ENCODE assay signal across 9 cellular contexts in genomic region chr12:53287741-53288216, GRCh38. TPM values are rescaled to one million over a fixed set of nuclear protein-coding genes. Genes with fewer than 3 reads are reported as not detected.
DNase-seq lines count a peak whose midpoint lies in the region; ATAC-seq and TF ChIP-seq lines count a peak whose summit lies in the region.
"Had no signal": no experiment of that assay in that cellular context is flagged by ENCODE, and none has a peak within 500 bp of the region (broad histone marks: within the 10 kb centered on the region; RNA-seq: fewer than 3 reads in every experiment).

No MANE protein-coding gene starts in this region.

- TF ChIP-seq CTCF in HFF-Myc (IDR thresholded peaks at IDR 0.05; ENCODE audit: low read depth, low read length, missing control alignments), result peak; percentile 65
- peak; percentile 65 for TF ChIP-seq CTCF in psoas muscle (IDR thresholded peaks at IDR 0.05)

- H3K36me3 ChIP-seq in CD4-positive, CD25-positive, alpha-beta regulatory T cell (ENCODE audit: control insufficient read depth, insufficient read depth, low read length), result no peaks in the 10 kb centered on the region
- H3K36me3 ChIP-seq in psoas muscle (ENCODE audit: insufficient read depth in 1 of 2, low read depth in 1 of 2), result no peaks in the 10 kb centered on the region

- no peaks in the 10 kb centered on the region for H3K36me3 Mint-ChIP-seq in CD4-positive, CD25-positive, alpha-beta regulatory T cell
- peaks cover 44 to 64% of the 10 kb centered on the region in 2 donors for H3K36me3 Mint-ChIP-seq in activated naive CD4-positive, alpha-beta T cell treated with anti-CD3 and anti-CD28 coated beads, Interleukin-2, amount 50 U/mL, for 72 hours
- H3K36me3 Mint-ChIP-seq: IgD-negative memory B cell had no signal

- no peaks in the 10 kb centered on the region for H3K4me1 ChIP-seq in CD4-positive, CD25-positive, alpha-beta regulatory T cell (ENCODE audit: control insufficient read depth, insufficient read depth, low read length, poor library complexity, severe bottlenecking)
- no peaks in the 10 kb centered on the region for H3K4me1 ChIP-seq in psoas muscle

- no peaks in the 10 kb centered on the region for H3K27me3 ChIP-seq in CD4-positive, CD25-positive, alpha-beta regulatory T cell (ENCODE audit: control insufficient read depth, insufficient read depth, low read length)
- H3K27me3 ChIP-seq in psoas muscle (ENCODE audit: insufficient read depth in 3 of 3, low read length in 2 of 3), result no peaks in the 10 kb centered on the region

- H3K27me3 Mint-ChIP-seq in CD4-positive, CD25-positive, alpha-beta regulatory T cell, result no peaks in the 10 kb centered on the region
- H3K27me3 Mint-ChIP-seq: IgD-negative memory B cell had no signal

- no peaks in the 10 kb centered on the region for H3K9me3 ChIP-seq in CD4-positive, CD25-positive, alpha-beta regulatory T cell (ENCODE audit: control insufficient read depth in 2 of 2, low read length in 2 of 2)
- H3K9me3 ChIP-seq in psoas muscle, result no peaks in the 10 kb centered on the region

- no peak overlapping the region for H3K27ac ChIP-seq in CD4-positive, CD25-positive, alpha-beta regulatory T cell (ENCODE audit: insufficient read depth, low read length, poor library complexity, severe bottlenecking)
- no peak overlapping the region for H3K27ac ChIP-seq in psoas muscle

- 79 to 84% (median 81%) methylated on average over 11 of the region's 11 CpGs for WGBS in psoas muscle, 3 donors

- H3K27ac Mint-ChIP-seq in CD4-positive, CD25-positive, alpha-beta regulatory T cell, result peak overlapping the region in 2 of 3 donors; percentile 63 to 83
- peak overlapping the region; percentile 22 to 57 for H3K27ac Mint-ChIP-seq in activated naive CD4-positive, alpha-beta T cell treated with anti-CD3 and anti-CD28 coated beads, Interleukin-2, amount 50 U/mL, for 72 hours

- intact Hi-C loops in Right ventricle myocardium superior (cut with DNase I), result loop anchor here (2.0 kb wide), 1 partner anchor 75 kb away; no protein-coding TSS in a partner anchor
- intact Hi-C loops in psoas muscle (cut with DNase I), result loop anchor here (1.0 to 2.0 kb wide), 2 partner anchors 74 to 75 kb away; no protein-coding TSS in a partner anchor

- ATAC-seq in CD4-positive, CD25-positive, alpha-beta regulatory T cell (ENCODE audit: low read depth in 2 of 2), result peak; percentile 81 to 87
- ATAC-seq in activated naive CD4-positive, alpha-beta T cell treated with anti-CD3 and anti-CD28 coated beads, Interleukin-2, amount 50 U/mL, for 72 hours, result peak; percentile 60 to 66
- ATAC-seq in Right ventricle myocardium superior (ENCODE audit: poor library complexity) (peak; percentile 89), psoas muscle (peak; percentile 80 to 95 (median 83)), GM21423 (IDR thresholded peaks at IDR 0.05; ENCODE audit: unreplicated experiment) (no peak)

- DNase-seq in CD4-positive, CD25-positive, alpha-beta regulatory T cell, result peak; percentile 59 to 79 (median 76)
- DNase-seq in HFF-Myc (ENCODE audit: extremely low read depth, low read depth) (no peak), SK-N-DZ (ENCODE audit: low spot score) (peak; percentile 39), Right ventricle myocardium superior (peak; percentile 77), psoas muscle (peak; percentile 72 to 85), KG1 (lab: John Stamatoyannopoulos, UW) (no peak)
- peak in 1 of 2 donors; percentile 50 for DNase-seq in activated naive CD4-positive, alpha-beta T cell treated with anti-CD3 and anti-CD28 coated beads, Interleukin-2, amount 50 U/mL, for 72 hours (ENCODE audit: low spot score in 2 of 2)

- no peak overlapping the region for H3K4me3 ChIP-seq in CD4-positive, CD25-positive, alpha-beta regulatory T cell (ENCODE audit: low read depth, low read length)
- H3K4me3 ChIP-seq in HFF-Myc (replicated peaks; ENCODE audit: low read depth, low read length) (no peak overlapping the region), psoas muscle (no peak overlapping the region)

- H3K4me3 Mint-ChIP-seq in CD4-positive, CD25-positive, alpha-beta regulatory T cell, result no peak overlapping the region

- H3K4me1 Mint-ChIP-seq in CD4-positive, CD25-positive, alpha-beta regulatory T cell, result peaks cover 4 to 8% (median 4%) of the 10 kb centered on the region in 4 donors

- H3K9me3 Mint-ChIP-seq in CD4-positive, CD25-positive, alpha-beta regulatory T cell, result no peaks in the 10 kb centered on the region
- H3K9me3 Mint-ChIP-seq in activated naive CD4-positive, alpha-beta T cell treated with anti-CD3 and anti-CD28 coated beads, Interleukin-2, amount 50 U/mL, for 72 hours, result no peaks in the 10 kb centered on the region
- H3K9me3 Mint-ChIP-seq: IgD-negative memory B cell had no signal

RNA-seq across cellular contexts. Expression of gene PFDN5, which starts 7.6 kb away (rescaled TPM):
- 506 TPM for total RNA-seq in CD4-positive, CD25-positive, alpha-beta regulatory T cell
- polyA plus RNA-seq in CD4-positive, CD25-positive, alpha-beta regulatory T cell, result 1,000 to 10,000 TPM; 1,352 to 1,800 (median 1,601) TPM
- 675 and 816 TPM in 2 replicates for polyA plus RNA-seq in SK-N-DZ (2014; cell fraction: cytosol; rRNA removed)
- polyA plus RNA-seq in SK-N-DZ (2014; cell fraction: nucleus; rRNA removed), result 822 and 978 TPM in 2 replicates
- 100 to 1,000 TPM; 334 to 355 TPM for total RNA-seq in activated naive CD4-positive, alpha-beta T cell treated with anti-CD3 and anti-CD28 coated beads, Interleukin-2, amount 50 U/mL, for 72 hours
- total RNA-seq in Right ventricle myocardium superior (359 TPM), psoas muscle (100 to 1,000 TPM; 239 to 282 (median 266) TPM)
- polyA plus RNA-seq in psoas muscle, result 100 to 1,000 TPM; 406 to 603 (median 474) TPM

RNA-seq across cellular contexts. Expression of gene MYG1, which starts 11.7 kb away (rescaled TPM):
- 33.9 TPM for total RNA-seq in CD4-positive, CD25-positive, alpha-beta regulatory T cell
- polyA plus RNA-seq in CD4-positive, CD25-positive, alpha-beta regulatory T cell, result 10 to 100 TPM; 85.0 to 98.1 (median 94.4) TPM
- polyA plus RNA-seq in SK-N-DZ (2014; cell fraction: cytosol; rRNA removed), result 99.9 and 106 TPM in 2 replicates
- polyA plus RNA-seq in SK-N-DZ (2014; cell fraction: nucleus; rRNA removed), result 62.8 and 70.8 TPM in 2 replicates
- 10 to 100 TPM; 63.8 to 91.5 TPM for total RNA-seq in activated naive CD4-positive, alpha-beta T cell treated with anti-CD3 and anti-CD28 coated beads, Interleukin-2, amount 50 U/mL, for 72 hours
- total RNA-seq in Right ventricle myocardium superior (37.0 TPM), psoas muscle (10 to 100 TPM; 43.1 to 51.4 (median 44.5) TPM)
- 10 to 100 TPM; 34.6 to 68.9 (median 65.0) TPM for polyA plus RNA-seq in psoas muscle

RNA-seq across cellular contexts. Expression of gene ESPL1, which starts 19.7 kb away (rescaled TPM):
- 2.7 TPM for total RNA-seq in CD4-positive, CD25-positive, alpha-beta regulatory T cell
- under 1 TPM in 3 of 4 donors, not detected in 1; 0.05 to 0.24 (median 0.11) TPM for polyA plus RNA-seq in CD4-positive, CD25-positive, alpha-beta regulatory T cell
- 60.0 and 67.0 TPM in 2 replicates for polyA plus RNA-seq in SK-N-DZ (2014; cell fraction: cytosol; rRNA removed)
- polyA plus RNA-seq in SK-N-DZ (2014; cell fraction: nucleus; rRNA removed), result 114 and 155 TPM in 2 replicates
- total RNA-seq in activated naive CD4-positive, alpha-beta T cell treated with anti-CD3 and anti-CD28 coated beads, Interleukin-2, amount 50 U/mL, for 72 hours, result 10 to 100 TPM; 32.8 to 76.3 TPM
- total RNA-seq in Right ventricle myocardium superior, result 0.81 TPM
- total RNA-seq in psoas muscle, result under 1 TPM in 2 of 4 donors, not detected in 2; 0.37 to 0.48 TPM
- under 1 TPM; 0.03 to 0.30 (median 0.08) TPM for polyA plus RNA-seq in psoas muscle
- polyA plus RNA-seq: IgD-negative memory B cell had no signal

RNA-seq across cellular contexts. Expression of gene AAAS, which starts 33.6 kb away (rescaled TPM):
- total RNA-seq in CD4-positive, CD25-positive, alpha-beta regulatory T cell, result 36.8 TPM
- 10 to 100 TPM; 34.0 to 45.9 (median 37.8) TPM for polyA plus RNA-seq in CD4-positive, CD25-positive, alpha-beta regulatory T cell
- polyA plus RNA-seq in SK-N-DZ (2014; cell fraction: cytosol; rRNA removed), result 147 and 171 TPM in 2 replicates
- 254 and 291 TPM in 2 replicates for polyA plus RNA-seq in SK-N-DZ (2014; cell fraction: nucleus; rRNA removed)
- total RNA-seq in activated naive CD4-positive, alpha-beta T cell treated with anti-CD3 and anti-CD28 coated beads, Interleukin-2, amount 50 U/mL, for 72 hours, result 10 to 100 TPM; 52.3 to 83.5 TPM
- 40.9 TPM for total RNA-seq in Right ventricle myocardium superior
- 10 to 100 TPM; 29.0 to 35.7 (median 31.5) TPM for total RNA-seq in psoas muscle
- polyA plus RNA-seq in psoas muscle, result 10 to 100 TPM; 22.9 to 36.8 (median 34.0) TPM

RNA-seq across cellular contexts. Expression of gene SP7, which starts 48.4 kb away (rescaled TPM):
- not detected for total RNA-seq in CD4-positive, CD25-positive, alpha-beta regulatory T cell
- under 1 TPM in 1 of 4 donors, not detected in 3; 0.07 TPM for polyA plus RNA-seq in CD4-positive, CD25-positive, alpha-beta regulatory T cell
- polyA plus RNA-seq in SK-N-DZ (2014; cell fraction: cytosol; rRNA removed), result 0.35 and 1.1 TPM in 2 replicates
- 0.11 and 0.94 TPM in 2 replicates for polyA plus RNA-seq in SK-N-DZ (2014; cell fraction: nucleus; rRNA removed)
- not detected for total RNA-seq in activated naive CD4-positive, alpha-beta T cell treated with anti-CD3 and anti-CD28 coated beads, Interleukin-2, amount 50 U/mL, for 72 hours
- total RNA-seq in Right ventricle myocardium superior (not detected), psoas muscle (not detected)
- not detected for polyA plus RNA-seq in psoas muscle
- polyA plus RNA-seq: IgD-negative memory B cell had no signal

Comparison
In these comparisons a context has a peak if more than half of its experiments do, and no peak if none do; other contexts are left out.
1. DNase-seq: peak in CD4-positive, CD25-positive, alpha-beta regulatory T cell (3 of 3), SK-N-DZ (single experiment), Right ventricle myocardium superior (single experiment) and psoas muscle (2 of 2); none in HFF-Myc (single experiment) and KG1 (single experiment).